In genomic region chr20:34364013-34364382, GRCh38 we compare ENCODE assay signal across 8 cellular contexts. TPM values are rescaled to one million over a fixed set of nuclear protein-coding genes. Genes with fewer than 3 reads are reported as not detected.
A peak's percentile ranks its signal among the peaks of the same experiment; 100 is the strongest.
DNase-seq lines count a peak whose midpoint lies in the region; ATAC-seq and TF ChIP-seq lines count a peak whose summit lies in the region.

No MANE protein-coding gene starts in this region.

- H3K27me3 Mint-ChIP-seq in activated T-helper 1 cell treated with anti-CD3 and anti-CD28 coated beads, Interleukin-12 subunit alpha, Interleukin-12 subunit beta, Interleukin-2, Interleukin-4 antibody, amounts not matched to agents 30 ng/mL and 10 ng/mL and 1 ng/mL, durations not matched to agents 14 hours and 24 hours and 36 hours (ENCODE audit: insufficient read depth), result no peaks in the 10 kb centered on the region

- peaks cover 34% of the 10 kb centered on the region for H3K4me1 Mint-ChIP-seq in activated T-helper 1 cell treated with anti-CD3 and anti-CD28 coated beads, Interleukin-12 subunit alpha, Interleukin-12 subunit beta, Interleukin-2, Interleukin-4 antibody, amounts not matched to agents 30 ng/mL and 10 ng/mL and 1 ng/mL, durations not matched to agents 14 hours and 24 hours and 36 hours (ENCODE audit: low read depth)

- WGBS in sigmoid colon, 2 donors, result 5 to 11% methylated on average over 12 of the region's 12 CpGs

- no peak for ATAC-seq in HG02973 (IDR thresholded peaks at IDR 0.05; ENCODE audit: unreplicated experiment)

- intact Hi-C loops in activated T-helper 1 cell treated with anti-CD3 and anti-CD28 coated beads, Interleukin-12 subunit alpha, Interleukin-12 subunit beta, Interleukin-2, Interleukin-4 antibody, amounts not matched to agents 30 ng/mL and 10 ng/mL and 1 ng/mL, durations not matched to agents 14 hours and 24 hours and 36 hours (cut with micrococcal nuclease), result loop anchor here (5.0 to 10.0 kb wide), 2 partner anchors 343 to 369 kb away; partner anchors contain the start of gene RALY
- intact Hi-C loops in sigmoid colon (cut with DNase I), result no loop called here

- TF ChIP-seq CTCF in sigmoid colon (IDR thresholded peaks at IDR 0.05), result no peak

- peak overlapping the region; percentile 80 for H3K27ac Mint-ChIP-seq in activated T-helper 1 cell treated with anti-CD3 and anti-CD28 coated beads, Interleukin-12 subunit alpha, Interleukin-12 subunit beta, Interleukin-2, Interleukin-4 antibody, amounts not matched to agents 30 ng/mL and 10 ng/mL and 1 ng/mL, durations not matched to agents 14 hours and 24 hours and 36 hours

- peak overlapping the region; percentile 100 for H3K4me3 Mint-ChIP-seq in activated T-helper 1 cell treated with anti-CD3 and anti-CD28 coated beads, Interleukin-12 subunit alpha, Interleukin-12 subunit beta, Interleukin-2, Interleukin-4 antibody, amounts not matched to agents 30 ng/mL and 10 ng/mL and 1 ng/mL, durations not matched to agents 14 hours and 24 hours and 36 hours

- no peaks in the 10 kb centered on the region for H3K27me3 ChIP-seq in sigmoid colon

- TF ChIP-seq EP300 in sigmoid colon (IDR thresholded peaks at IDR 0.05), result no peak

- peak; percentile 34 for DNase-seq in stimulated activated CD4-positive, alpha-beta T cell treated with anti-CD3 and anti-CD28 coated beads, Interleukin-1b, Interleukin-23, amount 100 ng/mL, for 48 hours
- no peak for DNase-seq in stimulated activated CD4-positive, alpha-beta T cell treated with anti-CD3 and anti-CD28 coated beads, Interleukin-12 subunit alpha, Interleukin-12 subunit beta, amount 100 ng/mL, for 4 hours
- DNase-seq in activated T-helper 1 cell treated with anti-CD3 and anti-CD28 coated beads, Interleukin-12 subunit alpha, Interleukin-12 subunit beta, Interleukin-2, Interleukin-4 antibody, amounts not matched to agents 30 ng/mL and 10 ng/mL and 1 ng/mL, durations not matched to agents 14 hours and 24 hours and 36 hours (ENCODE audit: low spot score), result peak; percentile 5
- DNase-seq in globus pallidus (ENCODE audit: low spot score) (peak; percentile 15), sigmoid colon (no peak), HUDEP-2 (lab: John Stamatoyannopoulos, UW; ENCODE audit: unreplicated experiment in 76 of 76) (no peak), T1000 (lab: John Stamatoyannopoulos, UW) (no peak)

- H3K36me3 Mint-ChIP-seq in activated T-helper 1 cell treated with anti-CD3 and anti-CD28 coated beads, Interleukin-12 subunit alpha, Interleukin-12 subunit beta, Interleukin-2, Interleukin-4 antibody, amounts not matched to agents 30 ng/mL and 10 ng/mL and 1 ng/mL, durations not matched to agents 14 hours and 24 hours and 36 hours (ENCODE audit: low read depth), result peaks cover 23% of the 10 kb centered on the region

- peak overlapping the region; percentile 77 to 97 (median 82) for H3K4me3 ChIP-seq in sigmoid colon

- peaks cover 0 to 55% (median 43%) of the 10 kb centered on the region in 4 donors for H3K4me1 ChIP-seq in sigmoid colon

- H3K9me3 ChIP-seq in sigmoid colon, result no peaks in the 10 kb centered on the region

- H3K9me3 Mint-ChIP-seq in activated T-helper 1 cell treated with anti-CD3 and anti-CD28 coated beads, Interleukin-12 subunit alpha, Interleukin-12 subunit beta, Interleukin-2, Interleukin-4 antibody, amounts not matched to agents 30 ng/mL and 10 ng/mL and 1 ng/mL, durations not matched to agents 14 hours and 24 hours and 36 hours, result no peaks in the 10 kb centered on the region

- TF ChIP-seq POLR2A in sigmoid colon (IDR thresholded peaks at IDR 0.05), result no peak

- no peaks in the 10 kb centered on the region for H3K36me3 ChIP-seq in sigmoid colon

- H3K27ac ChIP-seq in sigmoid colon, result peak overlapping the region; percentile 89 to 95 (median 91)

RNA-seq across cellular contexts. Expression of gene ITCH, which starts 0.9 kb away (rescaled TPM):
- 55.6 and 66.4 TPM in 2 replicates for total RNA-seq in activated T-helper 1 cell treated with anti-CD3 and anti-CD28 coated beads, Interleukin-12 subunit alpha, Interleukin-12 subunit beta, Interleukin-2, Interleukin-4 antibody, amounts not matched to agents 30 ng/mL and 10 ng/mL and 1 ng/mL, durations not matched to agents 14 hours and 24 hours and 36 hours
- total RNA-seq in sigmoid colon, result 10 to 100 TPM; 50.2 to 60.6 (median 55.2) TPM
- 10 to 100 TPM; 16.3 to 26.6 (median 21.0) TPM for polyA plus RNA-seq in sigmoid colon

Comparison
In these comparisons a context has a peak if more than half of its experiments do, and no peak if none do; other contexts are left out.
1. DNase-seq: peak in stimulated activated CD4-positive, alpha-beta T cell treated with anti-CD3 and anti-CD28 coated beads, Interleukin-1b, Interleukin-23, amount 100 ng/mL, for 48 hours (single experiment), activated T-helper 1 cell treated with anti-CD3 and anti-CD28 coated beads, Interleukin-12 subunit alpha, Interleukin-12 subunit beta, Interleukin-2, Interleukin-4 antibody, amounts not matched to agents 30 ng/mL and 10 ng/mL and 1 ng/mL, durations not matched to agents 14 hours and 24 hours and 36 hours (single experiment) and globus pallidus (single experiment); none in stimulated activated CD4-positive, alpha-beta T cell treated with anti-CD3 and anti-CD28 coated beads, Interleukin-12 subunit alpha, Interleukin-12 subunit beta, amount 100 ng/mL, for 4 hours (single experiment), sigmoid colon (single experiment), HUDEP-2 (0 of 76) and T1000 (single experiment).